In the genomic region with DNA sequence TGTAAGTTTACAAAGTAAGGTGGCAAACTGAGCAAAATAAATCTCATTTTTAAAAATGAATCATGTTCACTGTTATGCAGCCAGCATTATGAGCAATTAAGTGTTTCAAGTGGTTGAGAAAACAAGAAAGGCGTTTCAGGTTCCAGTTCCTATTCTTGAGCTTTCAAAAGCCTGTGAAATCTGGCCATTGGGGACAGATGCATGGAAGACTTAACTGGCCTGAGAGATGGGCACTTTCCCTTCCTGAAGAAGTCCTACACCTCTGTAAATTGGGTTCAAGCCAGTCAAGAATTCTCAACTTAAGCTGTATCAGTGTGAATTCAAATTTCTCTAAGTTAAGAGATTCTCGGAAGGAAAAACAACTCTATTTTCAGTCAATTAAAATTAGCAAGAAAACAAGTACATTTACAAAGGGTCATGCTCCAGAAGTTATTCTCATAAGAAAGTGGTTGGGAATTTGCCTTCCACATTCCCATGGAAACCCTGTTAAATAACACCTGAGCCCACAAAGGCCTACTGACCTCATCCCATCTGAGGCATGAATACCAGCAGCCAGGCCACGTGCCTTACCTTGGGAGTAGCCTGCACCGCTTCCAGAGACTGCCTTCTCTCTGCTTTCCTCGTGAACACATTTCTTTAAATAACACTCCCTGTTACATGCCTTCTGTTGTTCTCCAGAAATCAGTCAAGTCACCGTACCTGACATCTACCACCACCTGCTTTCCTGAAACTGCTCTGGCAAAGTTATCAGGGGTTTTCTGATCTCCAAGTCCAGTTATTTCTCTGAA, we compare ENCODE assay signal across 8 cellular contexts. TPM values are rescaled to one million over a fixed set of nuclear protein-coding genes. Genes with fewer than 3 reads are reported as not detected.
DNase-seq lines count a peak whose midpoint lies in the region; ATAC-seq and TF ChIP-seq lines count a peak whose summit lies in the region.

No MANE protein-coding gene starts in this region.

- TF ChIP-seq CTCF in activated CD8-positive, alpha-beta T cell treated with anti-CD3 and anti-CD28 coated beads for 36 hours (IDR thresholded peaks at IDR 0.05) = no peak
- no peak for TF ChIP-seq CTCF in osteoblast (IDR thresholded peaks at IDR 0.05; ENCODE audit: extremely low read depth, low read depth, low read length)

- DNase-seq in CD4-positive, CD25-positive, alpha-beta regulatory T cell = no peak
- no peak for DNase-seq in activated CD8-positive, alpha-beta T cell treated with anti-CD3 and anti-CD28 coated beads for 36 hours
- DNase-seq in sciatic nerve (ENCODE audit: low spot score) (no peak), SW 1271 (lab: John Stamatoyannopoulos, UW) (no peak), medulla oblongata (ENCODE audit: extremely low spot score) (no peak), osteoblast (ENCODE audit: insufficient read length, low spot score, missing footprints) (no peak)

- H3K4me3 Mint-ChIP-seq in CD4-positive, CD25-positive, alpha-beta regulatory T cell = peak overlapping the region in 3 of 4 donors; percentile 43 to 47 (median 44)
- H3K4me3 Mint-ChIP-seq in activated CD8-positive, alpha-beta T cell treated with anti-CD3 and anti-CD28 coated beads for 36 hours = no peak overlapping the region

- intact Hi-C loops in activated CD8-positive, alpha-beta T cell treated with anti-CD3 and anti-CD28 coated beads for 36 hours (cut with micrococcal nuclease) = no loop called here
- intact Hi-C loops in sciatic nerve (cut with DNase I) = no loop called here

- peaks cover 40% of the 10 kb centered on the region for H3K4me1 ChIP-seq in CD4-positive, CD25-positive, alpha-beta regulatory T cell (ENCODE audit: control insufficient read depth, insufficient read depth, low read length, poor library complexity, severe bottlenecking)
- H3K4me1 ChIP-seq in osteoblast (ENCODE audit: insufficient read depth, low read length) = peaks cover 10% of the 10 kb centered on the region

- no peaks in the 10 kb centered on the region for H3K27me3 Mint-ChIP-seq in CD4-positive, CD25-positive, alpha-beta regulatory T cell
- no peaks in the 10 kb centered on the region for H3K27me3 Mint-ChIP-seq in activated CD8-positive, alpha-beta T cell treated with anti-CD3 and anti-CD28 coated beads for 36 hours

- H3K27ac Mint-ChIP-seq in CD4-positive, CD25-positive, alpha-beta regulatory T cell = peak overlapping the region; percentile 45 to 94 (median 81)
- peak overlapping the region; percentile 4 for H3K27ac Mint-ChIP-seq in activated CD8-positive, alpha-beta T cell treated with anti-CD3 and anti-CD28 coated beads for 36 hours

- peaks cover 33% of the 10 kb centered on the region for H3K79me2 ChIP-seq in osteoblast (ENCODE audit: insufficient read depth, low read length)

- no peak overlapping the region for H3K4me3 ChIP-seq in CD4-positive, CD25-positive, alpha-beta regulatory T cell (ENCODE audit: low read depth, low read length)
- no peak overlapping the region for H3K4me3 ChIP-seq in osteoblast (ENCODE audit: insufficient read depth, low read length)

- peaks cover 17% of the 10 kb centered on the region for H3K36me3 Mint-ChIP-seq in CD4-positive, CD25-positive, alpha-beta regulatory T cell
- H3K36me3 Mint-ChIP-seq in activated CD8-positive, alpha-beta T cell treated with anti-CD3 and anti-CD28 coated beads for 36 hours (ENCODE audit: low read depth) = peaks cover 2% of the 10 kb centered on the region

- H3K4me1 Mint-ChIP-seq in CD4-positive, CD25-positive, alpha-beta regulatory T cell = peaks cover 49 to 85% (median 65%) of the 10 kb centered on the region in 4 donors
- peaks cover 34% of the 10 kb centered on the region for H3K4me1 Mint-ChIP-seq in activated CD8-positive, alpha-beta T cell treated with anti-CD3 and anti-CD28 coated beads for 36 hours (ENCODE audit: low read depth)

- no peaks in the 10 kb centered on the region for H3K9me3 Mint-ChIP-seq in CD4-positive, CD25-positive, alpha-beta regulatory T cell
- H3K9me3 Mint-ChIP-seq in activated CD8-positive, alpha-beta T cell treated with anti-CD3 and anti-CD28 coated beads for 36 hours = peaks cover 3% of the 10 kb centered on the region

- ATAC-seq in CD4-positive, CD25-positive, alpha-beta regulatory T cell (ENCODE audit: low read depth in 2 of 2) = peak in 1 of 2 donors; percentile 16
- ATAC-seq in GM19324 (IDR thresholded peaks at IDR 0.05; ENCODE audit: low FRiP score, unreplicated experiment) = peak; percentile 44
- ATAC-seq in HG03139 (IDR thresholded peaks at IDR 0.05; ENCODE audit: unreplicated experiment) = peak; percentile 53
- peak; percentile 55 for ATAC-seq in activated CD8-positive, alpha-beta T cell treated with anti-CD3 and anti-CD28 coated beads for 36 hours
- peak; percentile 94 for ATAC-seq in sciatic nerve

- no peak overlapping the region for H3K4me2 ChIP-seq in osteoblast (ENCODE audit: insufficient read depth, low read length)

- H3K36me3 ChIP-seq in CD4-positive, CD25-positive, alpha-beta regulatory T cell (ENCODE audit: control insufficient read depth, insufficient read depth, low read length) = peaks cover 4% of the 10 kb centered on the region
- H3K36me3 ChIP-seq in osteoblast (ENCODE audit: insufficient read depth, low read length) = no peaks in the 10 kb centered on the region

- no peaks in the 10 kb centered on the region for H3K27me3 ChIP-seq in CD4-positive, CD25-positive, alpha-beta regulatory T cell (ENCODE audit: control insufficient read depth, insufficient read depth, low read length)
- no peaks in the 10 kb centered on the region for H3K27me3 ChIP-seq in osteoblast (ENCODE audit: insufficient read depth, low read length)

- H2AFZ ChIP-seq in osteoblast (ENCODE audit: low read length) = no peak overlapping the region

- no peaks in the 10 kb centered on the region for H3K9me3 ChIP-seq in CD4-positive, CD25-positive, alpha-beta regulatory T cell (ENCODE audit: control insufficient read depth in 2 of 2, low read length in 2 of 2)
- H3K9me3 ChIP-seq in osteoblast (ENCODE audit: low read depth, low read length) = no peaks in the 10 kb centered on the region

- POLR2A ChIA-PET in activated CD8-positive, alpha-beta T cell treated with anti-CD3 and anti-CD28 coated beads for 36 hours (lab: Charles Lee) = interaction anchor here (1.0 to 2.1 kb wide), 7 partner anchors 9 to 176 kb away, joined by 3 to 10 read pairs (median 3); a partner anchor contains a TSS

- H3K27ac ChIP-seq in CD4-positive, CD25-positive, alpha-beta regulatory T cell (ENCODE audit: insufficient read depth, low read length, poor library complexity, severe bottlenecking) = no peak overlapping the region
- H3K27ac ChIP-seq in osteoblast (ENCODE audit: low read depth, low read length) = no peak overlapping the region

- H4K20me1 ChIP-seq in osteoblast (ENCODE audit: insufficient read depth, low read length) = no peaks in the 10 kb centered on the region

- CTCF ChIA-PET in activated CD8-positive, alpha-beta T cell treated with anti-CD3 and anti-CD28 coated beads for 36 hours (lab: Charles Lee) = interaction anchor here (0.9 to 5.3 kb wide), 6 partner anchors 14 to 129 kb away, joined by 3 to 22 read pairs (median 4); a partner anchor contains a TSS

RNA-seq across cellular contexts. Expression of a gene that starts 19.4 kb away (rescaled TPM):
- total RNA-seq in CD4-positive, CD25-positive, alpha-beta regulatory T cell = 44.0 TPM
- polyA plus RNA-seq in CD4-positive, CD25-positive, alpha-beta regulatory T cell = 10 to 100 TPM; 14.4 to 25.9 (median 17.9) TPM
- total RNA-seq in activated CD8-positive, alpha-beta T cell treated with anti-CD3 and anti-CD28 coated beads for 36 hours = 1 to 10 TPM; 4.4 to 4.6 TPM
- total RNA-seq in sciatic nerve (18.9 TPM), osteoblast (7.4 and 8.3 TPM in 2 replicates)

RNA-seq across cellular contexts. Expression of a gene that starts 49.5 kb away (rescaled TPM):
- total RNA-seq in CD4-positive, CD25-positive, alpha-beta regulatory T cell = 4.1 TPM
- 1 to 10 TPM; 4.8 to 9.4 (median 6.3) TPM for polyA plus RNA-seq in CD4-positive, CD25-positive, alpha-beta regulatory T cell
- total RNA-seq in activated CD8-positive, alpha-beta T cell treated with anti-CD3 and anti-CD28 coated beads for 36 hours = 1 to 10 TPM; 4.5 to 6.0 TPM
- total RNA-seq in sciatic nerve = 5.6 TPM
- total RNA-seq in osteoblast = 5.4 and 9.1 TPM in 2 replicates
